In genomic region chr2:101961287-101962242, GRCh38 we compare ENCODE assay signal across 1 cellular context.
TF ChIP-seq lines count a peak whose summit lies in the region.

No MANE protein-coding gene starts in this region.

TF ChIP-seq in HepG2, 621 proteins besides CTCF, POLR2A, EP300 and RAD21 (continued from another document and continues in another):
- TF ChIP-seq ZKSCAN8 (CRISPR knock-in tag; IDR thresholded peaks at IDR 0.05; ENCODE audit: borderline replicate concordance) (peak; percentile 30; the same call in 1 of the 2 replicates), ARID3A (IDR thresholded peaks at IDR 0.05; ENCODE audit: low read depth, low read length) (peak; percentile 33; the same call in 1 of the 2 replicates), SOX6 (IDR thresholded peaks at IDR 0.05) (no peak), SOX6 (CRISPR knock-in tag; IDR thresholded peaks at IDR 0.05) (peak; percentile 77), ERF (CRISPR knock-in tag; IDR thresholded peaks at IDR 0.05) (no peak), GATAD2A (CRISPR knock-in tag; IDR thresholded peaks at IDR 0.05) (peak; percentile 77), ZFY (CRISPR knock-in tag; IDR thresholded peaks at IDR 0.05) (peak; percentile 52), ZNF430 (CRISPR knock-in tag; IDR thresholded peaks at IDR 0.05) (peak; percentile 11; the same call in 1 of the 2 replicates), SUZ12 (IDR thresholded peaks at IDR 0.05; ENCODE audit: low read depth, low read length) (no peak), ZNF142 (CRISPR knock-in tag; IDR thresholded peaks at IDR 0.05) (no peak), NFE2 (CRISPR knock-in tag; IDR thresholded peaks at IDR 0.05) (no peak), IRF2 (CRISPR knock-in tag; IDR thresholded peaks at IDR 0.05) (0 out of 2 replicates have a peak, but pooled peaks have one; percentile 16), ESRRA (CRISPR knock-in tag; IDR thresholded peaks at IDR 0.05; ENCODE audit: low read depth) (no peak), EZH2 (conservative IDR thresholded peaks at IDR 0.05; ENCODE audit: low read depth, low read length) (no peak), HOXA5 (CRISPR knock-in tag; IDR thresholded peaks at IDR 0.05) (peak; percentile 24; the same call in 1 of the 2 replicates), FUBP1 (CRISPR knock-in tag; IDR thresholded peaks at IDR 0.05; ENCODE audit: borderline replicate concordance) (no peak), ZNF773 (CRISPR knock-in tag; IDR thresholded peaks at IDR 0.05; ENCODE audit: borderline replicate concordance) (0 out of 2 replicates have a peak, but pooled peaks have one; percentile 59), HMG20A (CRISPR knock-in tag; IDR thresholded peaks at IDR 0.05; ENCODE audit: borderline replicate concordance) (peak; percentile 49), ZSCAN9 (CRISPR knock-in tag; IDR thresholded peaks at IDR 0.05; ENCODE audit: borderline replicate concordance) (peak; percentile 49), TBL1XR1 (IDR thresholded peaks at IDR 0.05; ENCODE audit: borderline replicate concordance, low read length, partially characterized antibody) (peak; percentile 53), ZNF629 (CRISPR knock-in tag; conservative IDR thresholded peaks at IDR 0.05) (peak; percentile 17; the same call in 1 of the 2 replicates), RARG (CRISPR knock-in tag; IDR thresholded peaks at IDR 0.05; ENCODE audit: low read depth) (0 out of 2 replicates have a peak, but pooled peaks have one; percentile 70), PHF21A (CRISPR knock-in tag; IDR thresholded peaks at IDR 0.05) (peak; percentile 46; the same call in 1 of the 2 replicates), POLR2AphosphoS2 (IDR thresholded peaks at IDR 0.05; ENCODE audit: low read depth, low read length) (no peak), SRF (IDR thresholded peaks at IDR 0.05; ENCODE audit: low read depth, low read length) (peak; percentile 57; the same call in 1 of the 2 replicates), KLF9 (CRISPR knock-in tag; IDR thresholded peaks at IDR 0.05; ENCODE audit: low read depth) (0 out of 2 replicates have a peak, but pooled peaks have one; percentile 16), FOXK1 (CRISPR knock-in tag; IDR thresholded peaks at IDR 0.05; ENCODE audit: borderline replicate concordance, low read depth) (peak; percentile 94; the same call in 1 of the 2 replicates), MED1 (CRISPR knock-in tag; IDR thresholded peaks at IDR 0.05) (peak; percentile 52; the same call in 1 of the 2 replicates), PHF5A (CRISPR knock-in tag; IDR thresholded peaks at IDR 0.05; ENCODE audit: low read depth, unreplicated experiment) (peak; percentile 81), ZNF232 (CRISPR knock-in tag; IDR thresholded peaks at IDR 0.05; ENCODE audit: borderline replicate concordance) (peak; percentile 71; the same call in 1 of the 2 replicates)
- TF ChIP-seq, protein P1, sequence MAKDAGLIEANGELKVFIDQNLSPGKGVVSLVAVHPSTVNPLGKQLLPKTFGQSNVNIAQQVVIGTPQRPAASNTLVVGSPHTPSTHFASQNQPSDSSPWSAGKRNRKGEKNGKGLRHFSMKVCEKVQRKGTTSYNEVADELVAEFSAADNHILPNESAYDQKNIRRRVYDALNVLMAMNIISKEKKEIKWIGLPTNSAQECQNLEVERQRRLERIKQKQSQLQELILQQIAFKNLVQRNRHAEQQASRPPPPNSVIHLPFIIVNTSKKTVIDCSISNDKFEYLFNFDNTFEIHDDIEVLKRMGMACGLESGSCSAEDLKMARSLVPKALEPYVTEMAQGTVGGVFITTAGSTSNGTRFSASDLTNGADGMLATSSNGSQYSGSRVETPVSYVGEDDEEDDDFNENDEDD (CRISPR knock-in tag; IDR thresholded peaks at IDR 0.05; ENCODE audit: borderline replicate concordance), result peak; percentile 35; the same call in 1 of the 2 replicates
- TF ChIP-seq, protein P2, sequence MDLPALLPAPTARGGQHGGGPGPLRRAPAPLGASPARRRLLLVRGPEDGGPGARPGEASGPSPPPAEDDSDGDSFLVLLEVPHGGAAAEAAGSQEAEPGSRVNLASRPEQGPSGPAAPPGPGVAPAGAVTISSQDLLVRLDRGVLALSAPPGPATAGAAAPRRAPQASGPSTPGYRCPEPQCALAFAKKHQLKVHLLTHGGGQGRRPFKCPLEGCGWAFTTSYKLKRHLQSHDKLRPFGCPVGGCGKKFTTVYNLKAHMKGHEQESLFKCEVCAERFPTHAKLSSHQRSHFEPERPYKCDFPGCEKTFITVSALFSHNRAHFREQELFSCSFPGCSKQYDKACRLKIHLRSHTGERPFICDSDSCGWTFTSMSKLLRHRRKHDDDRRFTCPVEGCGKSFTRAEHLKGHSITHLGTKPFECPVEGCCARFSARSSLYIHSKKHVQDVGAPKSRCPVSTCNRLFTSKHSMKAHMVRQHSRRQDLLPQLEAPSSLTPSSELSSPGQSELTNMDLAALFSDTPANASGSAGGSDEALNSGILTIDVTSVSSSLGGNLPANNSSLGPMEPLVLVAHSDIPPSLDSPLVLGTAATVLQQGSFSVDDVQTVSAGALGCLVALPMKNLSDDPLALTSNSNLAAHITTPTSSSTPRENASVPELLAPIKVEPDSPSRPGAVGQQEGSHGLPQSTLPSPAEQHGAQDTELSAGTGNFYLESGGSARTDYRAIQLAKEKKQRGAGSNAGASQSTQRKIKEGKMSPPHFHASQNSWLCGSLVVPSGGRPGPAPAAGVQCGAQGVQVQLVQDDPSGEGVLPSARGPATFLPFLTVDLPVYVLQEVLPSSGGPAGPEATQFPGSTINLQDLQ (CRISPR knock-in tag; IDR thresholded peaks at IDR 0.05), result no peak
- TF ChIP-seq, protein P3, sequence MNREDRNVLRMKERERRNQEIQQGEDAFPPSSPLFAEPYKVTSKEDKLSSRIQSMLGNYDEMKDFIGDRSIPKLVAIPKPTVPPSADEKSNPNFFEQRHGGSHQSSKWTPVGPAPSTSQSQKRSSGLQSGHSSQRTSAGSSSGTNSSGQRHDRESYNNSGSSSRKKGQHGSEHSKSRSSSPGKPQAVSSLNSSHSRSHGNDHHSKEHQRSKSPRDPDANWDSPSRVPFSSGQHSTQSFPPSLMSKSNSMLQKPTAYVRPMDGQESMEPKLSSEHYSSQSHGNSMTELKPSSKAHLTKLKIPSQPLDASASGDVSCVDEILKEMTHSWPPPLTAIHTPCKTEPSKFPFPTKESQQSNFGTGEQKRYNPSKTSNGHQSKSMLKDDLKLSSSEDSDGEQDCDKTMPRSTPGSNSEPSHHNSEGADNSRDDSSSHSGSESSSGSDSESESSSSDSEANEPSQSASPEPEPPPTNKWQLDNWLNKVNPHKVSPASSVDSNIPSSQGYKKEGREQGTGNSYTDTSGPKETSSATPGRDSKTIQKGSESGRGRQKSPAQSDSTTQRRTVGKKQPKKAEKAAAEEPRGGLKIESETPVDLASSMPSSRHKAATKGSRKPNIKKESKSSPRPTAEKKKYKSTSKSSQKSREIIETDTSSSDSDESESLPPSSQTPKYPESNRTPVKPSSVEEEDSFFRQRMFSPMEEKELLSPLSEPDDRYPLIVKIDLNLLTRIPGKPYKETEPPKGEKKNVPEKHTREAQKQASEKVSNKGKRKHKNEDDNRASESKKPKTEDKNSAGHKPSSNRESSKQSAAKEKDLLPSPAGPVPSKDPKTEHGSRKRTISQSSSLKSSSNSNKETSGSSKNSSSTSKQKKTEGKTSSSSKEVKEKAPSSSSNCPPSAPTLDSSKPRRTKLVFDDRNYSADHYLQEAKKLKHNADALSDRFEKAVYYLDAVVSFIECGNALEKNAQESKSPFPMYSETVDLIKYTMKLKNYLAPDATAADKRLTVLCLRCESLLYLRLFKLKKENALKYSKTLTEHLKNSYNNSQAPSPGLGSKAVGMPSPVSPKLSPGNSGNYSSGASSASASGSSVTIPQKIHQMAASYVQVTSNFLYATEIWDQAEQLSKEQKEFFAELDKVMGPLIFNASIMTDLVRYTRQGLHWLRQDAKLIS (CRISPR knock-in tag; IDR thresholded peaks at IDR 0.05), result no peak
- TF ChIP-seq, protein P4, sequence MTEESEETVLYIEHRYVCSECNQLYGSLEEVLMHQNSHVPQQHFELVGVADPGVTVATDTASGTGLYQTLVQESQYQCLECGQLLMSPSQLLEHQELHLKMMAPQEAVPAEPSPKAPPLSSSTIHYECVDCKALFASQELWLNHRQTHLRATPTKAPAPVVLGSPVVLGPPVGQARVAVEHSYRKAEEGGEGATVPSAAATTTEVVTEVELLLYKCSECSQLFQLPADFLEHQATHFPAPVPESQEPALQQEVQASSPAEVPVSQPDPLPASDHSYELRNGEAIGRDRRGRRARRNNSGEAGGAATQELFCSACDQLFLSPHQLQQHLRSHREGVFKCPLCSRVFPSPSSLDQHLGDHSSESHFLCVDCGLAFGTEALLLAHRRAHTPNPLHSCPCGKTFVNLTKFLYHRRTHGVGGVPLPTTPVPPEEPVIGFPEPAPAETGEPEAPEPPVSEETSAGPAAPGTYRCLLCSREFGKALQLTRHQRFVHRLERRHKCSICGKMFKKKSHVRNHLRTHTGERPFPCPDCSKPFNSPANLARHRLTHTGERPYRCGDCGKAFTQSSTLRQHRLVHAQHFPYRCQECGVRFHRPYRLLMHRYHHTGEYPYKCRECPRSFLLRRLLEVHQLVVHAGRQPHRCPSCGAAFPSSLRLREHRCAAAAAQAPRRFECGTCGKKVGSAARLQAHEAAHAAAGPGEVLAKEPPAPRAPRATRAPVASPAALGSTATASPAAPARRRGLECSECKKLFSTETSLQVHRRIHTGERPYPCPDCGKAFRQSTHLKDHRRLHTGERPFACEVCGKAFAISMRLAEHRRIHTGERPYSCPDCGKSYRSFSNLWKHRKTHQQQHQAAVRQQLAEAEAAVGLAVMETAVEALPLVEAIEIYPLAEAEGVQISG (CRISPR knock-in tag; IDR thresholded peaks at IDR 0.05), result peak; percentile 41; the same call in 1 of the 2 replicates
